Comparison of ENCODE assay signal across 14 cellular contexts in the genomic region with DNA sequence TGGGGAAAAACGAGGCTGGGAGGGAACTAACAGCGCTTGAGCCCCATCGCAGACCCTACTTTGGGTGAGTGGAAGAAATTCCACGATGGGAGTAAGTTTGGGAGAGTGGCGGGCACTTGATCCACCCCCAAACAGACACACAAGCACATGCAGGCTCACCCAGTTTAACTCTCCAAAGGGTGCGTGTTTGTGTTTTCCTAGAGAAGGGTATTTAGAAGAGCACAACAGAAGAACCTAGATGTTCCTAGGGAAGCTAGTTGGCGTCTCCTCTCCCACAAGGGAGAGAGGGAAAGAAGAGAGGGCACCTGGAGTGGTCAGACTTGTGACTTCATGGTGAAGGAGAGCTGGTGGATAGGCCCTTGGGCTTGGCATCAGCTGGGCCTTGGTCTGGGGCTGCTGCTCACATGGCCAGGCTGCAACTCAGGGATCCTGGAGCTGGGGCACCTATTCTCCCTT. TPM values are rescaled to one million over a fixed set of nuclear protein-coding genes. Genes with fewer than 3 reads are reported as not detected.
DNase-seq lines count a peak whose midpoint lies in the region; ATAC-seq and TF ChIP-seq lines count a peak whose summit lies in the region.
"Had no signal": no experiment of that assay in that cellular context is flagged by ENCODE, and none has a peak within 500 bp of the region (broad histone marks: within the 10 kb centered on the region; RNA-seq: fewer than 3 reads in every experiment).

No MANE protein-coding gene starts in this region.

- no peak overlapping the region for H3K27ac Mint-ChIP-seq in natural killer cell
- no peak overlapping the region for H3K27ac Mint-ChIP-seq in natural killer cell treated with Interleukin-12 subunit alpha and Interleukin-12 subunit beta and Interleukin-15 and Interleukin-18, amount 100 ng/mL, for 72 hours
- H3K27ac Mint-ChIP-seq: stimulated activated naive CD8-positive, alpha-beta T cell treated with anti-CD3 and anti-CD28 coated beads, Interleukin-15, Interleukin-2, amounts not matched to agents 100 ng/mL and 50 ng/mL, for 24 hours had no signal

- no peaks in the 10 kb centered on the region for H3K9me3 Mint-ChIP-seq in natural killer cell
- H3K9me3 Mint-ChIP-seq in natural killer cell treated with Interleukin-12 subunit alpha and Interleukin-12 subunit beta and Interleukin-15 and Interleukin-18, amount 100 ng/mL, for 72 hours = no peaks in the 10 kb centered on the region
- H3K9me3 Mint-ChIP-seq: stimulated activated naive CD8-positive, alpha-beta T cell treated with anti-CD3 and anti-CD28 coated beads, Interleukin-15, Interleukin-2, amounts not matched to agents 100 ng/mL and 50 ng/mL, for 24 hours had no signal

- peak overlapping the region; percentile 47 for H3K27ac ChIP-seq in osteoblast (ENCODE audit: low read depth, low read length)
- H3K27ac ChIP-seq: HL-60 had no signal

- no peaks in the 10 kb centered on the region for H3K36me3 Mint-ChIP-seq in natural killer cell
- no peaks in the 10 kb centered on the region for H3K36me3 Mint-ChIP-seq in natural killer cell treated with Interleukin-12 subunit alpha and Interleukin-12 subunit beta and Interleukin-15 and Interleukin-18, amount 100 ng/mL, for 72 hours

- intact Hi-C loops in natural killer cell (cut with micrococcal nuclease) = loop anchor here (10.0 kb wide), 1 partner anchor 212 kb away; no protein-coding TSS in a partner anchor

- H3K4me3 Mint-ChIP-seq in natural killer cell = peak overlapping the region; percentile 35
- H3K4me3 Mint-ChIP-seq in natural killer cell treated with Interleukin-12 subunit alpha and Interleukin-12 subunit beta and Interleukin-15 and Interleukin-18, amount 100 ng/mL, for 72 hours = no peak overlapping the region
- H3K4me3 Mint-ChIP-seq: stimulated activated naive CD8-positive, alpha-beta T cell treated with anti-CD3 and anti-CD28 coated beads, Interleukin-15, Interleukin-2, amounts not matched to agents 100 ng/mL and 50 ng/mL, for 24 hours had no signal

- peaks cover 51% of the 10 kb centered on the region for H4K20me1 ChIP-seq in osteoblast (ENCODE audit: insufficient read depth, low read length)

- peaks cover 32% of the 10 kb centered on the region for H3K4me1 ChIP-seq in osteoblast (ENCODE audit: insufficient read depth, low read length)

- peaks cover 63 to 68% of the 10 kb centered on the region in 2 donors for H3K27me3 Mint-ChIP-seq in natural killer cell (ENCODE audit: low read depth in 2 of 2)
- H3K27me3 Mint-ChIP-seq in natural killer cell treated with Interleukin-12 subunit alpha and Interleukin-12 subunit beta and Interleukin-15 and Interleukin-18, amount 100 ng/mL, for 72 hours = peaks cover 43 to 58% of the 10 kb centered on the region in 2 donors

- peak overlapping the region; percentile 88 for H3K4me3 ChIP-seq in fibroblast of villous mesenchyme (ENCODE audit: low read depth, low read length)
- H3K4me3 ChIP-seq in osteoblast (ENCODE audit: insufficient read depth, low read length) = peak overlapping the region; percentile 95

- peaks cover 74% of the 10 kb centered on the region for H3K79me2 ChIP-seq in osteoblast (ENCODE audit: insufficient read depth, low read length)

- H3K27me3 ChIP-seq in osteoblast (ENCODE audit: insufficient read depth, low read length) = peaks cover 37% of the 10 kb centered on the region

- TF ChIP-seq CTCF in natural killer cell (IDR thresholded peaks at IDR 0.05) (no peak), fibroblast of villous mesenchyme (IDR thresholded peaks at IDR 0.05; ENCODE audit: insufficient read depth, low read depth, low read length) (no peak), osteoblast (IDR thresholded peaks at IDR 0.05; ENCODE audit: extremely low read depth, low read depth, low read length) (no peak)

- ATAC-seq in natural killer cell = no peak
- no peak for ATAC-seq in natural killer cell treated with Interleukin-12 subunit alpha and Interleukin-12 subunit beta and Interleukin-15 and Interleukin-18, amount 100 ng/mL, for 72 hours
- no peak for ATAC-seq in GM21360 (IDR thresholded peaks at IDR 0.05; ENCODE audit: unreplicated experiment)

- peak overlapping the region; percentile 89 for H3K4me2 ChIP-seq in osteoblast (ENCODE audit: insufficient read depth, low read length)

- H3K4me1 Mint-ChIP-seq in natural killer cell = peaks cover 18 to 32% of the 10 kb centered on the region in 2 donors
- peaks cover 11 to 27% of the 10 kb centered on the region in 2 donors for H3K4me1 Mint-ChIP-seq in natural killer cell treated with Interleukin-12 subunit alpha and Interleukin-12 subunit beta and Interleukin-15 and Interleukin-18, amount 100 ng/mL, for 72 hours (ENCODE audit: low read depth in 2 of 2)

- no peak overlapping the region for H2AFZ ChIP-seq in osteoblast (ENCODE audit: low read length)

- H3K9me3 ChIP-seq in osteoblast (ENCODE audit: low read depth, low read length) = peaks cover 2% of the 10 kb centered on the region

- H3K36me3 ChIP-seq in osteoblast (ENCODE audit: insufficient read depth, low read length) = peaks cover 25% of the 10 kb centered on the region

- no peak for DNase-seq in natural killer cell
- DNase-seq in natural killer cell treated with Interleukin-12 subunit alpha and Interleukin-12 subunit beta and Interleukin-15 and Interleukin-18, amount 100 ng/mL, for 72 hours (ENCODE audit: low spot score) = no peak
- no peak for DNase-seq in fibroblast of villous mesenchyme (ENCODE audit: low read depth)
- DNase-seq in osteoblast (ENCODE audit: insufficient read length, low spot score, missing footprints) = peak; percentile 83
- DNase-seq in mucosa of gallbladder (ENCODE audit: low spot score) = no peak
- DNase-seq in NCI-H2107 (lab: John Stamatoyannopoulos, UW) = no peak
- DNase-seq in NCI-H1930 (lab: John Stamatoyannopoulos, UW) = no peak
- DNase-seq: amniotic stem cell, NCI-H1417 treated with DMSO at 0.1 percent for 48 hours had no signal

RNA-seq across cellular contexts. Expression of a gene that starts 3.2 kb away (rescaled TPM):
- total RNA-seq in natural killer cell = 1 to 10 TPM in 2 of 3 donors, under 1 TPM in 1; 0.54 to 1.1 (median 1.0) TPM
- not detected for total RNA-seq in natural killer cell treated with Interleukin-12 subunit alpha and Interleukin-12 subunit beta and Interleukin-15 and Interleukin-18, amount 100 ng/mL, for 72 hours
- 5.2 and 8.7 TPM in 2 replicates for total RNA-seq in fibroblast of villous mesenchyme
- 10.9 and 16.6 TPM in 2 replicates for total RNA-seq in osteoblast
- total RNA-seq in mucosa of gallbladder = 94.2 TPM
- total RNA-seq: activated CD8-positive, alpha-beta memory T cell treated with anti-CD3 and anti-CD28 coated beads for 36 hours; T-helper 2 cell treated with Interferon-gamma antibody and Interleukin-4, amounts not matched to agents 100 ng/mL and 5 ng/mL, for 36 hours had no signal
